2 cellular contexts compared by ENCODE assay signal in the genomic region with DNA sequence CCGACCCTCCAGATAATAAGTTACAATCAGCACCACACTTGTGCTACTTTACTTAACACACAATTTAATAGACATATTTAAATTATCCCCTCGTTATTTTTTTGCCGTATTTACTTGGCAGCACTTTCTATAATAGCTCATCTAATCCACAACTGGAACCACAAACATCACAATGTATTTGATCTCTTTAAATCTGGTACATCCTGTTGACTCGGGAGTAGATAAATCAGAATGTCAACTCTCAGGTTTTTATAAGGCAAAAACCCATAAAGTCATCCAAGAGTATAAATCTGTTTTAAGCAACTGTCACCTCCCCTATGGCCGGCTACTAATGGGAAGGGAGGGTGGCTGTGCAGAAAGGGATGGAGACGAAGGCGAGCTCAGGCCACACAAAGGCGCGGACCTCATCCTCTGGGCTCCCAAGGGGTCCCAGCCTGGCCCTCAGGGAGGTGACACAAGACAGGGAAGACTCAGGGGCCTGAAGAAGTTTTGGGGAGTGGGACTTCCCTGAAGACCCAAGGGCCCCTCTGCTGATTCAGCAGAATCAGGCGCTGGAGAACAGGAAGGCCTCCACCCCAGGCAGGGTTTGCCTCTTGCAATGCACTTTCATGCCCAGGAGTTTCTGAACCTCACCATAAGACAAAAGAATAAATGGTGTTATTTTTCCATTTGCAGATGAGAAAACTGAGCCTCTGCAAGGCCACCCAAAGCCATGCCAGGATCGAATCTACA.
A peak's percentile ranks its signal among the peaks of the same experiment; 100 is the strongest.
TF ChIP-seq lines count a peak whose summit lies in the region.

No MANE protein-coding gene starts in this region.

TF ChIP-seq in HEK293, 187 proteins besides CTCF, POLR2A, EP300 and RAD21 (continued from another document and continues in another):
- TF ChIP-seq, protein P1, sequence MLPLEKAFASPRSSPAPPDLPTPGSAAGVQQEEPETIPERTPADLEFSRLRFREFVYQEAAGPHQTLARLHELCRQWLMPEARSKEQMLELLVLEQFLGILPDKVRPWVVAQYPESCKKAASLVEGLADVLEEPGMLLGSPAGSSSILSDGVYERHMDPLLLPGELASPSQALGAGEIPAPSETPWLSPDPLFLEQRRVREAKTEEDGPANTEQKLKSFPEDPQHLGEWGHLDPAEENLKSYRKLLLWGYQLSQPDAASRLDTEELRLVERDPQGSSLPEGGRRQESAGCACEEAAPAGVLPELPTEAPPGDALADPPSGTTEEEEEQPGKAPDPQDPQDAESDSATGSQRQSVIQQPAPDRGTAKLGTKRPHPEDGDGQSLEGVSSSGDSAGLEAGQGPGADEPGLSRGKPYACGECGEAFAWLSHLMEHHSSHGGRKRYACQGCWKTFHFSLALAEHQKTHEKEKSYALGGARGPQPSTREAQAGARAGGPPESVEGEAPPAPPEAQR (tag by site-specific recombination; IDR thresholded peaks at IDR 0.05), result no peak
- no peak for TF ChIP-seq ZBTB21 (tag by site-specific recombination; IDR thresholded peaks at IDR 0.05)
- TF ChIP-seq ZNF37A (tag by site-specific recombination; IDR thresholded peaks at IDR 0.05), result no peak
- peak; percentile 29; the same call in 1 of the 2 replicates for TF ChIP-seq ZNF341 (tag by site-specific recombination; IDR thresholded peaks at IDR 0.05; ENCODE audit: low read depth)
- no peak for TF ChIP-seq ZNF768 (tag by site-specific recombination; IDR thresholded peaks at IDR 0.05)
- no peak for TF ChIP-seq ZNF404 (tag by site-specific recombination; IDR thresholded peaks at IDR 0.05)
- TF ChIP-seq ZNF747 (tag by site-specific recombination; IDR thresholded peaks at IDR 0.05), result no peak
- TF ChIP-seq, protein P2, sequence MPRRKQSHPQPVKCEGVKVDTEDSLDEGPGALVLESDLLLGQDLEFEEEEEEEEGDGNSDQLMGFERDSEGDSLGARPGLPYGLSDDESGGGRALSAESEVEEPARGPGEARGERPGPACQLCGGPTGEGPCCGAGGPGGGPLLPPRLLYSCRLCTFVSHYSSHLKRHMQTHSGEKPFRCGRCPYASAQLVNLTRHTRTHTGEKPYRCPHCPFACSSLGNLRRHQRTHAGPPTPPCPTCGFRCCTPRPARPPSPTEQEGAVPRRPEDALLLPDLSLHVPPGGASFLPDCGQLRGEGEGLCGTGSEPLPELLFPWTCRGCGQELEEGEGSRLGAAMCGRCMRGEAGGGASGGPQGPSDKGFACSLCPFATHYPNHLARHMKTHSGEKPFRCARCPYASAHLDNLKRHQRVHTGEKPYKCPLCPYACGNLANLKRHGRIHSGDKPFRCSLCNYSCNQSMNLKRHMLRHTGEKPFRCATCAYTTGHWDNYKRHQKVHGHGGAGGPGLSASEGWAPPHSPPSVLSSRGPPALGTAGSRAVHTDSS (tag by site-specific recombination; IDR thresholded peaks at IDR 0.05), result no peak
- TF ChIP-seq ZNF354C (tag by site-specific recombination; IDR thresholded peaks at IDR 0.05; ENCODE audit: borderline replicate concordance, low read depth), result no peak
- TF ChIP-seq, protein P3, sequence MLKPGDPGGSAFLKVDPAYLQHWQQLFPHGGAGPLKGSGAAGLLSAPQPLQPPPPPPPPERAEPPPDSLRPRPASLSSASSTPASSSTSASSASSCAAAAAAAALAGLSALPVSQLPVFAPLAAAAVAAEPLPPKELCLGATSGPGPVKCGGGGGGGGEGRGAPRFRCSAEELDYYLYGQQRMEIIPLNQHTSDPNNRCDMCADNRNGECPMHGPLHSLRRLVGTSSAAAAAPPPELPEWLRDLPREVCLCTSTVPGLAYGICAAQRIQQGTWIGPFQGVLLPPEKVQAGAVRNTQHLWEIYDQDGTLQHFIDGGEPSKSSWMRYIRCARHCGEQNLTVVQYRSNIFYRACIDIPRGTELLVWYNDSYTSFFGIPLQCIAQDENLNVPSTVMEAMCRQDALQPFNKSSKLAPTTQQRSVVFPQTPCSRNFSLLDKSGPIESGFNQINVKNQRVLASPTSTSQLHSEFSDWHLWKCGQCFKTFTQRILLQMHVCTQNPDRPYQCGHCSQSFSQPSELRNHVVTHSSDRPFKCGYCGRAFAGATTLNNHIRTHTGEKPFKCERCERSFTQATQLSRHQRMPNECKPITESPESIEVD (tag by site-specific recombination; IDR thresholded peaks at IDR 0.05), result peak; percentile 68
- TF ChIP-seq, protein P4, sequence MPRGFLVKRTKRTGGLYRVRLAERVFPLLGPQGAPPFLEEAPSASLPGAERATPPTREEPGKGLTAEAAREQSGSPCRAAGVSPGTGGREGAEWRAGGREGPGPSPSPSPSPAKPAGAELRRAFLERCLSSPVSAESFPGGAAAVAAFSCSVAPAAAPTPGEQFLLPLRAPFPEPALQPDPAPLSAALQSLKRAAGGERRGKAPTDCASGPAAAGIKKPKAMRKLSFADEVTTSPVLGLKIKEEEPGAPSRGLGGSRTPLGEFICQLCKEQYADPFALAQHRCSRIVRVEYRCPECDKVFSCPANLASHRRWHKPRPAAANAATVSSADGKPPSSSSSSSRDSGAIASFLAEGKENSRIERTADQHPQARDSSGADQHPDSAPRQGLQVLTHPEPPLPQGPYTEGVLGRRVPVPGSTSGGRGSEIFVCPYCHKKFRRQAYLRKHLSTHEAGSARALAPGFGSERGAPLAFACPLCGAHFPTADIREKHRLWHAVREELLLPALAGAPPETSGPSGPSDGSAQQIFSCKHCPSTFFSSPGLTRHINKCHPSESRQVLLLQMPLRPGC (tag by site-specific recombination; IDR thresholded peaks at IDR 0.05), result no peak
- TF ChIP-seq, protein P5, sequence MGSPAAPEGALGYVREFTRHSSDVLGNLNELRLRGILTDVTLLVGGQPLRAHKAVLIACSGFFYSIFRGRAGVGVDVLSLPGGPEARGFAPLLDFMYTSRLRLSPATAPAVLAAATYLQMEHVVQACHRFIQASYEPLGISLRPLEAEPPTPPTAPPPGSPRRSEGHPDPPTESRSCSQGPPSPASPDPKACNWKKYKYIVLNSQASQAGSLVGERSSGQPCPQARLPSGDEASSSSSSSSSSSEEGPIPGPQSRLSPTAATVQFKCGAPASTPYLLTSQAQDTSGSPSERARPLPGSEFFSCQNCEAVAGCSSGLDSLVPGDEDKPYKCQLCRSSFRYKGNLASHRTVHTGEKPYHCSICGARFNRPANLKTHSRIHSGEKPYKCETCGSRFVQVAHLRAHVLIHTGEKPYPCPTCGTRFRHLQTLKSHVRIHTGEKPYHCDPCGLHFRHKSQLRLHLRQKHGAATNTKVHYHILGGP (tag by site-specific recombination; IDR thresholded peaks at IDR 0.05), result no peak
- TF ChIP-seq, protein P6, sequence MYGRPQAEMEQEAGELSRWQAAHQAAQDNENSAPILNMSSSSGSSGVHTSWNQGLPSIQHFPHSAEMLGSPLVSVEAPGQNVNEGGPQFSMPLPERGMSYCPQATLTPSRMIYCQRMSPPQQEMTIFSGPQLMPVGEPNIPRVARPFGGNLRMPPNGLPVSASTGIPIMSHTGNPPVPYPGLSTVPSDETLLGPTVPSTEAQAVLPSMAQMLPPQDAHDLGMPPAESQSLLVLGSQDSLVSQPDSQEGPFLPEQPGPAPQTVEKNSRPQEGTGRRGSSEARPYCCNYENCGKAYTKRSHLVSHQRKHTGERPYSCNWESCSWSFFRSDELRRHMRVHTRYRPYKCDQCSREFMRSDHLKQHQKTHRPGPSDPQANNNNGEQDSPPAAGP (tag by site-specific recombination; IDR thresholded peaks at IDR 0.05), result no peak
- no peak for TF ChIP-seq ZNF501 (tag by site-specific recombination; IDR thresholded peaks at IDR 0.05)
- TF ChIP-seq BCL11B (tag by site-specific recombination; IDR thresholded peaks at IDR 0.05; ENCODE audit: low read depth), result no peak
- no peak for TF ChIP-seq RBAK (tag by site-specific recombination; IDR thresholded peaks at IDR 0.05)
- no peak for TF ChIP-seq KLF10 (tag by site-specific recombination; IDR thresholded peaks at IDR 0.05)
- no peak for TF ChIP-seq ZNF837 (tag by site-specific recombination; IDR thresholded peaks at IDR 0.05)
- no peak for TF ChIP-seq ZNF114 (tag by site-specific recombination; IDR thresholded peaks at IDR 0.05)
- no peak for TF ChIP-seq ZNF670 (tag by site-specific recombination; IDR thresholded peaks at IDR 0.05; ENCODE audit: low read depth)

TF ChIP-seq in WTC11, 78 proteins besides CTCF, POLR2A, EP300 and RAD21 (continued from another document):
- TF ChIP-seq, protein P7, sequence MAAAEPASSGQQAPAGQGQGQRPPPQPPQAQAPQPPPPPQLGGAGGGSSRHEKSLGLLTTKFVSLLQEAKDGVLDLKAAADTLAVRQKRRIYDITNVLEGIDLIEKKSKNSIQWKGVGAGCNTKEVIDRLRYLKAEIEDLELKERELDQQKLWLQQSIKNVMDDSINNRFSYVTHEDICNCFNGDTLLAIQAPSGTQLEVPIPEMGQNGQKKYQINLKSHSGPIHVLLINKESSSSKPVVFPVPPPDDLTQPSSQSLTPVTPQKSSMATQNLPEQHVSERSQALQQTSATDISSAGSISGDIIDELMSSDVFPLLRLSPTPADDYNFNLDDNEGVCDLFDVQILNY (CRISPR knock-in tag; IDR thresholded peaks at IDR 0.05), result no peak
- no peak for TF ChIP-seq ZNF138 (CRISPR knock-in tag; conservative IDR thresholded peaks at IDR 0.05)
- TF ChIP-seq, protein P8, sequence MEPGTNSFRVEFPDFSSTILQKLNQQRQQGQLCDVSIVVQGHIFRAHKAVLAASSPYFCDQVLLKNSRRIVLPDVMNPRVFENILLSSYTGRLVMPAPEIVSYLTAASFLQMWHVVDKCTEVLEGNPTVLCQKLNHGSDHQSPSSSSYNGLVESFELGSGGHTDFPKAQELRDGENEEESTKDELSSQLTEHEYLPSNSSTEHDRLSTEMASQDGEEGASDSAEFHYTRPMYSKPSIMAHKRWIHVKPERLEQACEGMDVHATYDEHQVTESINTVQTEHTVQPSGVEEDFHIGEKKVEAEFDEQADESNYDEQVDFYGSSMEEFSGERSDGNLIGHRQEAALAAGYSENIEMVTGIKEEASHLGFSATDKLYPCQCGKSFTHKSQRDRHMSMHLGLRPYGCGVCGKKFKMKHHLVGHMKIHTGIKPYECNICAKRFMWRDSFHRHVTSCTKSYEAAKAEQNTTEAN (CRISPR knock-in tag; IDR thresholded peaks at IDR 0.05), result no peak
- TF ChIP-seq JUN (CRISPR knock-in tag; IDR thresholded peaks at IDR 0.05), result no peak
- TF ChIP-seq, protein P9, sequence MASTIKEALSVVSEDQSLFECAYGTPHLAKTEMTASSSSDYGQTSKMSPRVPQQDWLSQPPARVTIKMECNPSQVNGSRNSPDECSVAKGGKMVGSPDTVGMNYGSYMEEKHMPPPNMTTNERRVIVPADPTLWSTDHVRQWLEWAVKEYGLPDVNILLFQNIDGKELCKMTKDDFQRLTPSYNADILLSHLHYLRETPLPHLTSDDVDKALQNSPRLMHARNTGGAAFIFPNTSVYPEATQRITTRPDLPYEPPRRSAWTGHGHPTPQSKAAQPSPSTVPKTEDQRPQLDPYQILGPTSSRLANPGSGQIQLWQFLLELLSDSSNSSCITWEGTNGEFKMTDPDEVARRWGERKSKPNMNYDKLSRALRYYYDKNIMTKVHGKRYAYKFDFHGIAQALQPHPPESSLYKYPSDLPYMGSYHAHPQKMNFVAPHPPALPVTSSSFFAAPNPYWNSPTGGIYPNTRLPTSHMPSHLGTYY (CRISPR knock-in tag; IDR thresholded peaks at IDR 0.05), result no peak
- TF ChIP-seq CBFB (CRISPR knock-in tag; IDR thresholded peaks at IDR 0.05; ENCODE audit: low read depth), result no peak
